Comparison of ENCODE assay signal across 10 cellular contexts in genomic region chr3:136995652-136996051, GRCh38. TPM values are rescaled to one million over a fixed set of nuclear protein-coding genes. Genes with fewer than 3 reads are reported as not detected.
DNase-seq lines count a peak whose midpoint lies in the region; ATAC-seq and TF ChIP-seq lines count a peak whose summit lies in the region.
"Had no signal": no experiment of that assay in that cellular context is flagged by ENCODE, and none has a peak within 500 bp of the region (broad histone marks: within the 10 kb centered on the region; RNA-seq: fewer than 3 reads in every experiment).

No MANE protein-coding gene starts in this region.

- H3K4me3 ChIP-seq in esophagus (ENCODE audit: low read depth in 1 of 2, low read length in 2 of 2): no peak overlapping the region
- H3K4me3 ChIP-seq in mucosa of rectum (ENCODE audit: low read length in 2 of 2): no peak overlapping the region
- no peak overlapping the region for H3K4me3 ChIP-seq in tibial artery

- peaks cover 4% of the 10 kb centered on the region for H3K4me1 Mint-ChIP-seq in T-helper 17 cell
- H3K4me1 Mint-ChIP-seq in mesothelial cell of epicardium: peaks cover 3% of the 10 kb centered on the region

- H3K27me3 ChIP-seq in esophagus (ENCODE audit: control insufficient read depth in 1 of 2, insufficient read depth in 2 of 2, low read length in 2 of 2): no peaks in the 10 kb centered on the region
- H3K27me3 ChIP-seq in mucosa of rectum (ENCODE audit: control insufficient read depth in 2 of 2, insufficient read depth in 2 of 2, low read length in 2 of 2): no peaks in the 10 kb centered on the region
- H3K27me3 ChIP-seq in tibial artery: no peaks in the 10 kb centered on the region

- ATAC-seq in T-helper 17 cell: no peak

- intact Hi-C loops in tibial artery (cut with DNase I; ENCODE audit: low total_unique reads): no loop called here

- H3K4me3 Mint-ChIP-seq in T-helper 17 cell (no peak overlapping the region), mesothelial cell of epicardium (no peak overlapping the region)
- H3K4me3 Mint-ChIP-seq: nephron progenitor cell had no signal

- H3K36me3 Mint-ChIP-seq in T-helper 17 cell (ENCODE audit: low read depth) (no peaks in the 10 kb centered on the region), mesothelial cell of epicardium (no peaks in the 10 kb centered on the region)

- TF ChIP-seq CTCF in tibial artery (IDR thresholded peaks at IDR 0.05): no peak
- TF ChIP-seq CTCF in mesothelial cell of epicardium (IDR thresholded peaks at IDR 0.05; ENCODE audit: unreplicated experiment): no peak

- 61 to 68% methylated on average over 1 of the region's 1 CpG for whole genome bisulfite sequencing in esophagus, 2 donors

- H3K9me3 Mint-ChIP-seq in mesothelial cell of epicardium: peaks cover 5% of the 10 kb centered on the region
- H3K9me3 Mint-ChIP-seq: nephron progenitor cell had no signal

- peak overlapping the region; percentile 96 to 99 for H3K27ac ChIP-seq in esophagus (ENCODE audit: low read depth in 2 of 2, low read length in 1 of 2)
- peak overlapping the region; percentile 88 to 94 for H3K27ac ChIP-seq in mucosa of rectum (ENCODE audit: low read depth in 2 of 2, low read length in 2 of 2)
- H3K27ac ChIP-seq in tibial artery: peak overlapping the region; percentile 80 to 89

- H3K27me3 Mint-ChIP-seq in T-helper 17 cell (no peaks in the 10 kb centered on the region), mesothelial cell of epicardium (ENCODE audit: low read depth) (no peaks in the 10 kb centered on the region)

- peaks cover 0 to 12% of the 10 kb centered on the region in 2 donors for H3K36me3 ChIP-seq in esophagus (ENCODE audit: control insufficient read depth in 2 of 2, insufficient read depth in 2 of 2, low read length in 1 of 2)
- H3K36me3 ChIP-seq in mucosa of rectum (ENCODE audit: control insufficient read depth in 2 of 2, insufficient read depth in 2 of 2, low read length in 2 of 2): no peaks in the 10 kb centered on the region
- no peaks in the 10 kb centered on the region for H3K36me3 ChIP-seq in tibial artery

- peaks cover 0 to 16% of the 10 kb centered on the region in 2 donors for H3K4me1 ChIP-seq in esophagus (ENCODE audit: control insufficient read depth in 2 of 2, insufficient read depth in 2 of 2, low read length in 1 of 2)
- H3K4me1 ChIP-seq in mucosa of rectum (ENCODE audit: control insufficient read depth in 2 of 2, insufficient read depth in 2 of 2, low read length in 2 of 2): peaks cover 10 to 16% of the 10 kb centered on the region in 2 donors
- peaks cover 0 to 21% (median 18%) of the 10 kb centered on the region in 4 donors for H3K4me1 ChIP-seq in tibial artery

- DNase-seq in T-helper 17 cell (no peak), tibial artery (no peak), DMS53 treated with DMSO at 0.1 percent for 48 hours (lab: John Stamatoyannopoulos, UW; ENCODE audit: unreplicated experiment) (no peak), mesothelial cell of epicardium (ENCODE audit: low spot score in 2 of 2, unreplicated experiment in 2 of 2) (no peak), DMS79 (lab: John Stamatoyannopoulos, UW) (no peak), activated gamma-delta T cell (lab: John Stamatoyannopoulos, UW) (no peak)
- DNase-seq: NCI-H524, nephron progenitor cell had no signal

- H3K9ac ChIP-seq in mucosa of rectum (ENCODE audit: low read depth in 1 of 2, low read length in 2 of 2): peak overlapping the region; percentile 48 to 67

- H3K9me3 ChIP-seq in T-helper 17 cell (ENCODE audit: control insufficient read depth, low read length, poor library complexity, severe bottlenecking) (no peaks in the 10 kb centered on the region), esophagus (ENCODE audit: control insufficient read depth in 2 of 2, insufficient read depth in 1 of 2, low read depth in 1 of 2, low read length in 1 of 2) (no peaks in the 10 kb centered on the region), mucosa of rectum (ENCODE audit: control insufficient read depth in 2 of 2, low read length in 2 of 2) (no peaks in the 10 kb centered on the region), tibial artery (no peaks in the 10 kb centered on the region)

- H3K27ac Mint-ChIP-seq in T-helper 17 cell (peak overlapping the region; percentile 68), mesothelial cell of epicardium (no peak overlapping the region)
- H3K27ac Mint-ChIP-seq: nephron progenitor cell had no signal

RNA-seq across cellular contexts. Expression of gene IL20RB, which starts 37.9 kb away (rescaled TPM):
- total RNA-seq in T-helper 17 cell (1 to 10 TPM; 3.2 to 4.2 TPM), mesothelial cell of epicardium (0.86 to 1.8 TPM (median 1.6 TPM) in 3 replicates)
- polyA plus RNA-seq in esophagus: 10 to 100 TPM; 83.2 to 85.1 TPM
